Comparison of ENCODE assay signal across 19 cellular contexts in genomic region chr16:1998852-1999801, GRCh38. TPM values are rescaled to one million over a fixed set of nuclear protein-coding genes. Genes with fewer than 3 reads are reported as not detected.
DNase-seq lines count a peak whose midpoint lies in the region; ATAC-seq, FAIRE-seq and TF ChIP-seq lines count a peak whose summit lies in the region.
"Had no signal": no experiment of that assay in that cellular context is flagged by ENCODE, and none has a peak within 500 bp of the region (broad histone marks: within the 10 kb centered on the region; RNA-seq: fewer than 3 reads in every experiment).

No MANE protein-coding gene starts in this region.

- no peak overlapping the region for H3K9ac ChIP-seq in SK-N-MC (ENCODE audit: insufficient read length)
- no peak overlapping the region for H3K9ac ChIP-seq in kidney (ENCODE audit: low read length in 2 of 2)
- H3K9ac ChIP-seq: BLaER1, KMS-11 had no signal

- peaks cover 0 to 4% of the 10 kb centered on the region in 2 donors for H3K4me1 ChIP-seq in kidney (ENCODE audit: control insufficient read depth in 1 of 2, insufficient read depth in 1 of 2, low read depth in 1 of 2, low read length in 2 of 2)
- peaks cover 7 to 27% (median 11%) of the 10 kb centered on the region in 6 donors for H3K4me1 ChIP-seq in spleen

- no peak for ATAC-seq in activated CD8-positive, alpha-beta memory T cell treated with anti-CD3 and anti-CD28 coated beads, Interleukin-2, amount 10 ng/mL, durations not matched to agents 7 days and 5 days
- ATAC-seq: Panc1 had no signal

- no peaks in the 10 kb centered on the region for H3K27me3 Mint-ChIP-seq in activated CD8-positive, alpha-beta memory T cell treated with anti-CD3 and anti-CD28 coated beads, Interleukin-2, amount 10 ng/mL, durations not matched to agents 7 days and 5 days
- H3K27me3 Mint-ChIP-seq: CD4-positive, alpha-beta T cell had no signal

- DNase-seq in SK-N-MC (ENCODE audit: low read depth, low spot score) (no peak), kidney (peak; percentile 76), spleen (peak; percentile 72), KBM-7 (no peak), middle frontal gyrus (ENCODE audit: extremely low spot score, low spot score) (no peak)
- no peak for DNase-seq in activated CD8-positive, alpha-beta memory T cell treated with anti-CD3 and anti-CD28 coated beads, Interleukin-2, amount 10 ng/mL, durations not matched to agents 7 days and 5 days
- DNase-seq: CD4-positive, alpha-beta T cell; COR-L47; DMS79; H7; NCI-H1092 treated with DMSO at 0.1 percent for 48 hours; NCI-H1436 treated with DMSO at 0.1 percent for 48 hours; NCI-H1930; NCI-H226; NCI-H524; NCI-H82 had no signal

- H3K27ac ChIP-seq in SK-N-MC (0 out of 2 replicates have a peak overlapping the region, but pooled peaks have one; percentile 9), kidney (ENCODE audit: low read depth in 2 of 2, low read length in 2 of 2) (no peak overlapping the region), spleen (peak overlapping the region in 3 of 8 donors; percentile 20 to 31 (median 27))
- H3K27ac ChIP-seq: BLaER1, KMS-11 had no signal

- H3K27ac Mint-ChIP-seq in activated CD8-positive, alpha-beta memory T cell treated with anti-CD3 and anti-CD28 coated beads, Interleukin-2, amount 10 ng/mL, durations not matched to agents 7 days and 5 days = no peak overlapping the region
- H3K27ac Mint-ChIP-seq: CD4-positive, alpha-beta T cell had no signal

- no peak for TF ChIP-seq POLR2A in spleen (IDR thresholded peaks at IDR 0.05)

- H3K4me1 Mint-ChIP-seq in activated CD8-positive, alpha-beta memory T cell treated with anti-CD3 and anti-CD28 coated beads, Interleukin-2, amount 10 ng/mL, durations not matched to agents 7 days and 5 days = peaks cover 10% of the 10 kb centered on the region

- CTCF ChIA-PET in activated CD8-positive, alpha-beta memory T cell treated with anti-CD3 and anti-CD28 coated beads, Interleukin-2, amount 10 ng/mL, durations not matched to agents 7 days and 5 days (lab: Charles Lee) = interaction anchor here (0.8 to 4.2 kb wide), 2 partner anchors 9 to 156 kb away, joined by 3 to 17 read pairs; partner anchors contain the start of gene TRAF7

- no peaks in the 10 kb centered on the region for H3K9me3 ChIP-seq in SK-N-MC (ENCODE audit: low read depth, low read length)
- no peaks in the 10 kb centered on the region for H3K9me3 ChIP-seq in kidney (ENCODE audit: control insufficient read depth in 1 of 2, low read length in 2 of 2)
- H3K9me3 ChIP-seq in spleen = no peaks in the 10 kb centered on the region
- H3K9me3 ChIP-seq: BLaER1 had no signal

- TF ChIP-seq CTCF in kidney (IDR thresholded peaks at IDR 0.05; ENCODE audit: borderline replicate concordance, extremely low read depth, insufficient read depth) (no peak), spleen (IDR thresholded peaks at IDR 0.05 in 8 of 11, conservative IDR thresholded peaks at IDR 0.05 in 3 of 11) (no peak)

- H3K36me3 ChIP-seq in SK-N-MC (ENCODE audit: insufficient read depth, low read length) (peaks cover 58% of the 10 kb centered on the region; the same call in 1 of the 2 replicates), kidney (ENCODE audit: control insufficient read depth in 1 of 2, insufficient read depth in 2 of 2, low read length in 2 of 2) (peaks cover 14 to 33% of the 10 kb centered on the region in 2 donors), spleen (peaks cover 5 to 77% (median 69%) of the 10 kb centered on the region in 6 donors)

- H3K9me3 Mint-ChIP-seq in activated CD8-positive, alpha-beta memory T cell treated with anti-CD3 and anti-CD28 coated beads, Interleukin-2, amount 10 ng/mL, durations not matched to agents 7 days and 5 days (ENCODE audit: low read depth) = no peaks in the 10 kb centered on the region
- H3K9me3 Mint-ChIP-seq: CD4-positive, alpha-beta T cell had no signal

- H3K4me3 ChIP-seq in SK-N-MC (no peak overlapping the region), kidney (ENCODE audit: low read length in 2 of 2) (no peak overlapping the region), spleen (no peak overlapping the region)
- H3K4me3 ChIP-seq: BLaER1 had no signal

- peaks cover 20% of the 10 kb centered on the region for H3K36me3 Mint-ChIP-seq in activated CD8-positive, alpha-beta memory T cell treated with anti-CD3 and anti-CD28 coated beads, Interleukin-2, amount 10 ng/mL, durations not matched to agents 7 days and 5 days

- 91 to 97% (median 91%) methylated on average over 26 to 39 of the region's 39 CpGs for WGBS in spleen, 5 donors

- H3K4me3 Mint-ChIP-seq in activated CD8-positive, alpha-beta memory T cell treated with anti-CD3 and anti-CD28 coated beads, Interleukin-2, amount 10 ng/mL, durations not matched to agents 7 days and 5 days = no peak overlapping the region
- H3K4me3 Mint-ChIP-seq: CD4-positive, alpha-beta T cell had no signal

- no peaks in the 10 kb centered on the region for H3K27me3 ChIP-seq in spleen (replicated peaks in 1 of 7)
- H3K27me3 ChIP-seq: BLaER1 had no signal

- in situ Hi-C loops in KBM-7 (cut with MboI; ENCODE audit: low pct_unique_long_range_greater_than_20kb, low sequenced_read_pairs) = no loop called here

- FAIRE-seq in kidney (lab: Jason Lieb, UNC) = no peak

- intact Hi-C loops in kidney (cut with DNase I) = no loop called here
- intact Hi-C loops in spleen (cut with DNase I; ENCODE audit: low total_unique reads) = no loop called here

RNA-seq across cellular contexts. Expression of gene SYNGR3, which starts 9.4 kb away (rescaled TPM):
- total RNA-seq in kidney (2.2 TPM), spleen (10 to 100 TPM in 1 of 7 donors, 1 to 10 TPM in 5, under 1 TPM in 1; 0.85 to 11.4 (median 2.6) TPM)
- polyA plus RNA-seq in kidney (ENCODE audit: insufficient read depth, low read depth, low replicate concordance) (4.6 TPM), spleen (1 to 10 TPM; 1.8 to 3.0 (median 3.0) TPM)
- 10 to 100 TPM in 1 of 2 experiments, 1 to 10 TPM in 1; 6.4 to 17.6 TPM for total RNA-seq in activated CD8-positive, alpha-beta memory T cell treated with anti-CD3 and anti-CD28 coated beads, Interleukin-2, amount 10 ng/mL, durations not matched to agents 7 days and 5 days

RNA-seq across cellular contexts. Expression of gene ZNF598, which starts 10.5 kb away (rescaled TPM):
- total RNA-seq in kidney (34.9 TPM), spleen (10 to 100 TPM; 34.6 to 56.2 (median 47.2) TPM)
- polyA plus RNA-seq in kidney (ENCODE audit: insufficient read depth, low read depth, low replicate concordance) (14.3 TPM), spleen (10 to 100 TPM; 21.8 to 45.5 (median 29.0) TPM)
- total RNA-seq in activated CD8-positive, alpha-beta memory T cell treated with anti-CD3 and anti-CD28 coated beads, Interleukin-2, amount 10 ng/mL, durations not matched to agents 7 days and 5 days = 10 to 100 TPM; 76.2 to 94.5 TPM

RNA-seq across cellular contexts. Expression of gene GFER, which starts 15.1 kb away (rescaled TPM):
- total RNA-seq in kidney (25.0 TPM), spleen (10 to 100 TPM in 6 of 7 donors, 1 to 10 TPM in 1; 9.6 to 23.3 (median 20.5) TPM)
- polyA plus RNA-seq in kidney (ENCODE audit: insufficient read depth, low read depth, low replicate concordance) (45.6 TPM), spleen (10 to 100 TPM; 28.5 to 36.0 (median 34.9) TPM)
- 10 to 100 TPM; 33.5 to 40.9 TPM for total RNA-seq in activated CD8-positive, alpha-beta memory T cell treated with anti-CD3 and anti-CD28 coated beads, Interleukin-2, amount 10 ng/mL, durations not matched to agents 7 days and 5 days

RNA-seq across cellular contexts. Expression of gene NOXO1, which starts 17.9 kb away (rescaled TPM):
- total RNA-seq in kidney (0.57 TPM), spleen (1 to 10 TPM in 1 of 7 donors, under 1 TPM in 2, not detected in 4; 0.30 to 1.4 (median 0.49) TPM)
- polyA plus RNA-seq in kidney (ENCODE audit: insufficient read depth, low read depth, low replicate concordance) (0.58 TPM), spleen (1 to 10 TPM in 1 of 3 donors, under 1 TPM in 2; 0.68 to 1.3 (median 0.96) TPM)
- under 1 TPM in 1 of 2 experiments, not detected in 1; 0.26 TPM for total RNA-seq in activated CD8-positive, alpha-beta memory T cell treated with anti-CD3 and anti-CD28 coated beads, Interleukin-2, amount 10 ng/mL, durations not matched to agents 7 days and 5 days
- total RNA-seq: H7 had no signal

RNA-seq across cellular contexts. Expression of gene NPW, which starts 20.5 kb away (rescaled TPM):
- total RNA-seq in kidney = not detected
- not detected for polyA plus RNA-seq in kidney (ENCODE audit: insufficient read depth, low read depth, low replicate concordance)
- 1 to 10 TPM in 1 of 7 donors, under 1 TPM in 3, not detected in 3; 0.51 to 1.9 (median 0.89) TPM for total RNA-seq in spleen
- 1 to 10 TPM in 2 of 3 donors, under 1 TPM in 1; 0.30 to 2.5 (median 2.3) TPM for polyA plus RNA-seq in spleen
- total RNA-seq in activated CD8-positive, alpha-beta memory T cell treated with anti-CD3 and anti-CD28 coated beads, Interleukin-2, amount 10 ng/mL, durations not matched to agents 7 days and 5 days = 1 to 10 TPM; 1.1 to 6.3 TPM

Comparison
In these comparisons a context has a peak if more than half of its experiments do, and no peak if none do; other contexts are left out.
1. DNase-seq: peak in kidney (single experiment) and spleen (single experiment); none in SK-N-MC (single experiment), KBM-7 (single experiment), activated CD8-positive, alpha-beta memory T cell treated with anti-CD3 and anti-CD28 coated beads, Interleukin-2, amount 10 ng/mL, durations not matched to agents 7 days and 5 days (single experiment) and middle frontal gyrus (single experiment).